ENCODE assay signal across 9 cellular contexts in the genomic region with DNA sequence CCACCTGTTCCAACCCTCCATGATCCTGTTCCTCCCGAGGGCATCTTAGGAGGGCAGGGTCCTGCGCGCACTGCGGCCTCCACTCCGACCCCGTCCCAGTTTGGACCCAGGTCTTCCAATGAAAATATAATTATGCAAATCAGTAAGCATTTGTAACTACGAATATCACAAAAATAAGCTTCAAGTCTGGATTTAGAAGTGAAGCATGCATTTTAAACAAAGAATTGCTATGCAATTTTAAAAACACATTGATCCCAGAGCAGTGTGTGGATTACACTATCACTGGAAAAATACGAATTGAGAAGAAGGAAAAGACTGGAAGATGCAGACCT. TPM values are rescaled to one million over a fixed set of nuclear protein-coding genes. Genes with fewer than 3 reads are reported as not detected.
A peak's percentile ranks its signal among the peaks of the same experiment; 100 is the strongest.
DNase-seq lines count a peak whose midpoint lies in the region; ATAC-seq and TF ChIP-seq lines count a peak whose summit lies in the region.
"Had no signal": no experiment of that assay in that cellular context is flagged by ENCODE, and none has a peak within 500 bp of the region (broad histone marks: within the 10 kb centered on the region; RNA-seq: fewer than 3 reads in every experiment).

No MANE protein-coding gene starts in this region.

- H3K27ac ChIP-seq in right atrium auricular region = peak overlapping the region; percentile 96 to 99
- peak overlapping the region; percentile 97 to 99 for H3K27ac ChIP-seq in breast epithelium

- no peak for DNase-seq in right atrium auricular region (ENCODE audit: low spot score)
- DNase-seq in cardiac septum (ENCODE audit: low spot score) = no peak
- no peak for DNase-seq in breast epithelium (ENCODE audit: low spot score in 2 of 2)
- no peak for DNase-seq in HT-29 (ENCODE audit: low spot score)
- DNase-seq in amygdala (lab: John Stamatoyannopoulos, UW) = no peak

- peaks cover under 1% of the 10 kb centered on the region for H3K36me3 ChIP-seq in right atrium auricular region
- no peaks in the 10 kb centered on the region for H3K36me3 ChIP-seq in breast epithelium

- TF ChIP-seq CTCF in right atrium auricular region (IDR thresholded peaks at IDR 0.05) (no peak), breast epithelium (IDR thresholded peaks at IDR 0.05) (no peak)

- intact Hi-C loops in cardiac septum (cut with DNase I) (no loop called here), breast epithelium (cut with DNase I; ENCODE audit: low total_unique reads) (no loop called here)

- H3K27me3 ChIP-seq in right atrium auricular region (no peaks in the 10 kb centered on the region), breast epithelium (no peaks in the 10 kb centered on the region), mononuclear cell (ENCODE audit: insufficient read depth, low read length) (no peaks in the 10 kb centered on the region)

- H3K4me1 ChIP-seq in right atrium auricular region (peaks cover 0 to 48% of the 10 kb centered on the region in 2 donors), breast epithelium (peaks cover 0 to 9% of the 10 kb centered on the region in 2 donors), mononuclear cell (ENCODE audit: insufficient read depth, low read length) (peaks cover 48% of the 10 kb centered on the region)

- H3K4me3 ChIP-seq in right atrium auricular region = peak overlapping the region; percentile 84 to 92
- H3K4me3 ChIP-seq in breast epithelium = peak overlapping the region; percentile 86 to 89 (median 88)
- H3K4me3 ChIP-seq in mononuclear cell (ENCODE audit: low read length) = peak overlapping the region; percentile 100

- TF ChIP-seq POLR2A in breast epithelium (IDR thresholded peaks at IDR 0.05) = no peak

- H3K9me3 ChIP-seq in right atrium auricular region (no peaks in the 10 kb centered on the region), breast epithelium (no peaks in the 10 kb centered on the region), mononuclear cell (ENCODE audit: low read depth, low read length) (no peaks in the 10 kb centered on the region)

- ATAC-seq in HG02610 (IDR thresholded peaks at IDR 0.05; ENCODE audit: unreplicated experiment) (no peak), GM19328 (IDR thresholded peaks at IDR 0.05; ENCODE audit: unreplicated experiment) (no peak)

RNA-seq across cellular contexts. Expression of a gene that starts 0.7 kb away (rescaled TPM):
- 10 to 100 TPM; 36.7 to 60.5 TPM for total RNA-seq in right atrium auricular region
- 76.5 TPM for total RNA-seq in cardiac septum
- 100 to 1,000 TPM in 2 of 3 donors, 10 to 100 TPM in 1; 92.1 to 145 (median 130) TPM for total RNA-seq in breast epithelium
- 96.7 TPM for total RNA-seq in mononuclear cell
- 54.8 and 55.1 TPM in 2 replicates for total RNA-seq in HT-29 (2014; rRNA removed; shearing (Covaris generic))

RNA-seq across cellular contexts. Expression of a gene that starts 31.3 kb away (rescaled TPM):
- total RNA-seq in right atrium auricular region = 1 to 10 TPM; 4.5 to 5.8 TPM
- total RNA-seq in cardiac septum = 0.62 TPM
- total RNA-seq in breast epithelium = 100 to 1,000 TPM in 1 of 3 donors, 10 to 100 TPM in 2; 25.6 to 242 (median 61.3) TPM
- 20.8 TPM for total RNA-seq in mononuclear cell
- not detected in 2 replicates for total RNA-seq in HT-29 (2014; rRNA removed; shearing (Covaris generic))
- total RNA-seq: myocyte had no signal
